9 cellular contexts compared by ENCODE assay signal in genomic region chr10:44978213-44978569, GRCh38. TPM values are rescaled to one million over a fixed set of nuclear protein-coding genes. Genes with fewer than 3 reads are reported as not detected.
DNase-seq lines count a peak whose midpoint lies in the region; ATAC-seq, FAIRE-seq and TF ChIP-seq lines count a peak whose summit lies in the region.
"Had no signal": no experiment of that assay in that cellular context is flagged by ENCODE, and none has a peak within 500 bp of the region (broad histone marks: within the 10 kb centered on the region; RNA-seq: fewer than 3 reads in every experiment).

No MANE protein-coding gene starts in this region.

- H3K36me3 Mint-ChIP-seq in nephron (ENCODE audit: low read depth), result no peaks in the 10 kb centered on the region
- no peaks in the 10 kb centered on the region for H3K36me3 Mint-ChIP-seq in CD4-positive, alpha-beta memory T cell
- H3K36me3 Mint-ChIP-seq: CD8-positive, alpha-beta T cell had no signal

- H3K9me2 ChIP-seq in OCI-LY7 (ENCODE audit: insufficient read depth, low read length), result no peaks in the 10 kb centered on the region

- H3K79me2 ChIP-seq in H1 (ENCODE audit: control insufficient read depth in 1 of 2, insufficient read depth in 2 of 2, low read length in 2 of 2) (no peaks in the 10 kb centered on the region), OCI-LY7 (ENCODE audit: insufficient read depth, low read depth, low read length) (no peaks in the 10 kb centered on the region)

- H3K23ac ChIP-seq in H1 (ENCODE audit: insufficient read length), result no peak overlapping the region

- TF ChIP-seq CTCF in right atrium auricular region (IDR thresholded peaks at IDR 0.05) (no peak), H1 (IDR thresholded peaks at IDR 0.05; ENCODE audit: control extremely low read depth in 1 of 3, insufficient read depth in 1 of 3, low read depth in 1 of 3, low read length in 3 of 3) (no peak), nephron (IDR thresholded peaks at IDR 0.05; ENCODE audit: unreplicated experiment in 3 of 3) (no peak), OCI-LY7 (conservative IDR thresholded peaks at IDR 0.05; ENCODE audit: low read length) (no peak)

- no peak for TF ChIP-seq EP300 in H1 (IDR thresholded peaks at IDR 0.05; ENCODE audit: borderline replicate concordance in 1 of 2, low read depth in 2 of 2, low read length in 2 of 2)

- H4K20me1 ChIP-seq in H1 (replicated peaks in 1 of 2; ENCODE audit: control insufficient read depth in 1 of 2, insufficient read depth in 2 of 2, low read length in 2 of 2) (no peaks in the 10 kb centered on the region), OCI-LY7 (ENCODE audit: insufficient read depth, low read length) (no peaks in the 10 kb centered on the region)

- H3K4me2 ChIP-seq in H1 (ENCODE audit: insufficient read depth in 1 of 2, low read depth in 2 of 2, low read length in 2 of 2), result peak overlapping the region; percentile 22 to 48; a peak in 3 of 4 replicates
- H3K4me2 ChIP-seq in OCI-LY7 (ENCODE audit: low read length), result no peak overlapping the region

- peak overlapping the region; percentile 22 for H3K4ac ChIP-seq in H1 (replicated peaks; ENCODE audit: insufficient read length, low read depth, low read length)

- H3K27ac Mint-ChIP-seq in nephron, result peak overlapping the region; percentile 97 to 99 (median 98)
- H3K27ac Mint-ChIP-seq in CD4-positive, alpha-beta memory T cell, result no peak overlapping the region
- H3K27ac Mint-ChIP-seq: CD8-positive, alpha-beta T cell had no signal

- intact Hi-C loops in left ventricle myocardium superior (cut with micrococcal nuclease), result loop anchor here (5.0 kb wide), 1 partner anchor 46 kb away; no protein-coding TSS in a partner anchor
- intact Hi-C loops in CD4-positive, alpha-beta memory T cell (cut with micrococcal nuclease), result loop anchor here (10.0 kb wide), 1 partner anchor 113 kb away; no protein-coding TSS in a partner anchor
- intact Hi-C loops in OCI-LY7 (cut with micrococcal nuclease; ENCODE audit: unreplicated experiment), result no loop called here

- no peaks in the 10 kb centered on the region for H3K27me3 Mint-ChIP-seq in nephron (ENCODE audit: low read depth)
- no peaks in the 10 kb centered on the region for H3K27me3 Mint-ChIP-seq in CD4-positive, alpha-beta memory T cell

- H2AFZ ChIP-seq in H1 (ENCODE audit: low read length) (no peak overlapping the region), OCI-LY7 (ENCODE audit: low read length) (no peak overlapping the region)

- peak overlapping the region; percentile 91 to 96 for H3K27ac ChIP-seq in right atrium auricular region
- no peak overlapping the region for H3K27ac ChIP-seq in H1 (ENCODE audit: low read depth, low read length)
- H3K27ac ChIP-seq in CD4-positive, alpha-beta memory T cell (ENCODE audit: low read depth, low read length), result no peak overlapping the region
- H3K27ac ChIP-seq in OCI-LY7 (ENCODE audit: low read depth, low read length, poor library complexity, severe bottlenecking), result no peak overlapping the region

- CTCF ChIA-PET in H1 (lab: Charles Lee; ENCODE audit: partially characterized antibody), result interaction anchor here (0.6 to 4.8 kb wide), 11 partner anchors 9 to 303 kb away, joined by 3 to 43 read pairs (median 4); partner anchors contain the start of gene RASSF4
- CTCF ChIA-PET in CD4-positive, alpha-beta memory T cell (lab: Charles Lee; ENCODE audit: partially characterized antibody), result interaction anchor here (1.0 to 2.5 kb wide), 3 partner anchors 22 to 45 kb away, joined by 3 to 25 read pairs (median 4); no protein-coding TSS in a partner anchor
- CTCF ChIA-PET in OCI-LY7 (lab: Charles Lee; ENCODE audit: unreplicated experiment), result no interaction called here

- H3K27me3 ChIP-seq in right atrium auricular region, result no peaks in the 10 kb centered on the region
- H3K27me3 ChIP-seq in H1 (replicated peaks in 1 of 4; ENCODE audit: control insufficient read depth in 3 of 4, extremely low read depth in 1 of 4, insufficient read depth in 3 of 4, low read length in 3 of 4), result no peaks in the 10 kb centered on the region
- H3K27me3 ChIP-seq in CD4-positive, alpha-beta memory T cell (ENCODE audit: insufficient read depth, low read length), result no peaks in the 10 kb centered on the region

- no peak for TF ChIP-seq RAD21 in H1 (IDR thresholded peaks at IDR 0.05 in 1 of 2, conservative IDR thresholded peaks at IDR 0.05 in 1 of 2; ENCODE audit: low read depth in 2 of 2, low read length in 2 of 2)

- H3K18ac ChIP-seq in H1 (ENCODE audit: extremely low read depth, low read length), result no peak overlapping the region; the same call in 1 of the 2 replicates

- peaks cover 67% of the 10 kb centered on the region for H3K4me1 Mint-ChIP-seq in nephron
- H3K4me1 Mint-ChIP-seq in CD4-positive, alpha-beta memory T cell, result peaks cover 0 to 9% (median 3%) of the 10 kb centered on the region in 4 donors

- 75% methylated on average over 4 of the region's 4 CpGs; no CpG with 5 or more reads in 1 of the 2 experiments for WGBS in H1 (ENCODE audit: extremely low coverage in 1 of 2, insufficient coverage in 1 of 2, insufficient read length in 1 of 2, insufficient replicate concordance in 2 of 2, low coverage in 1 of 2, low lambda C conversion rate in 2 of 2, missing lambda C conversion rate in 1 of 2), 2 experiments

- H3K4me3 Mint-ChIP-seq in nephron, result peak overlapping the region; percentile 84 to 93 (median 92)
- no peak overlapping the region for H3K4me3 Mint-ChIP-seq in CD4-positive, alpha-beta memory T cell
- H3K4me3 Mint-ChIP-seq: CD8-positive, alpha-beta T cell had no signal

- POLR2A ChIA-PET in H1 (lab: Charles Lee; ENCODE audit: partially characterized antibody), result interaction anchor here (0.8 to 3.3 kb wide), 12 partner anchors 9 to 45 kb away, joined by 3 to 23 read pairs (median 5); partner anchors contain the start of gene ZNF22
- POLR2A ChIA-PET in CD4-positive, alpha-beta memory T cell (lab: Charles Lee; ENCODE audit: partially characterized antibody), result no interaction called here
- POLR2A ChIA-PET in OCI-LY7 (lab: Charles Lee), result interaction anchor here (0.6 kb wide), 1 partner anchor 1116 kb away, joined by 3 read pairs; no protein-coding TSS in a partner anchor

- H3K23me2 ChIP-seq in H1 (ENCODE audit: low read depth, low read length), result peaks cover 9% of the 10 kb centered on the region; the same call in 1 of the 2 replicates

- no TSS peak for BruUV-seq in OCI-LY7 (replicated peaks; lab: Mats Ljungman, UMichigan)

- no peak overlapping the region for H2AK5ac ChIP-seq in H1 (ENCODE audit: low read depth, low read length)

- no peaks in the 10 kb centered on the region for H3K9me3 Mint-ChIP-seq in nephron
- no peaks in the 10 kb centered on the region for H3K9me3 Mint-ChIP-seq in CD4-positive, alpha-beta memory T cell
- H3K9me3 Mint-ChIP-seq: CD8-positive, alpha-beta T cell had no signal

- H3K14ac ChIP-seq in H1 (ENCODE audit: insufficient read length), result no peak overlapping the region

- H4K8ac ChIP-seq in H1 (ENCODE audit: extremely low read depth, insufficient read depth, low read length), result no peak overlapping the region

- no peak overlapping the region for H3K56ac ChIP-seq in H1 (replicated peaks; ENCODE audit: insufficient read length, low read depth, low read length)

- H3K4me3 ChIP-seq in right atrium auricular region, result peak overlapping the region; percentile 60 to 65
- H3K4me3 ChIP-seq in H1 (ENCODE audit: extremely low read depth in 1 of 4, insufficient read depth in 2 of 4, low read depth in 3 of 4, low read length in 4 of 4), result peak overlapping the region in 2 of 4 experiments; percentile 8 to 49; a peak in 2 of 8 replicates
- no peak overlapping the region for H3K4me3 ChIP-seq in CD4-positive, alpha-beta memory T cell (ENCODE audit: low read length in 2 of 2)
- no peak overlapping the region for H3K4me3 ChIP-seq in OCI-LY7 (ENCODE audit: low read depth, low read length, poor library complexity, severe bottlenecking)

- H3K9ac ChIP-seq in H1 (replicated peaks in 1 of 4; ENCODE audit: extremely low read depth in 1 of 4, low read depth in 3 of 4, low read length in 3 of 4), result no peak overlapping the region

- H2BK5ac ChIP-seq in H1 (ENCODE audit: low read depth, low read length), result no peak overlapping the region

- no peak overlapping the region for H2BK120ac ChIP-seq in H1 (replicated peaks; ENCODE audit: low read depth, low read length)

- TF ChIP-seq POLR2A in H1 (IDR thresholded peaks at IDR 0.05; ENCODE audit: control extremely low read depth in 1 of 2, low read depth in 2 of 2, low read length in 2 of 2), result no peak

- H3K36me3 ChIP-seq in right atrium auricular region, result peaks cover 35% of the 10 kb centered on the region
- H3K36me3 ChIP-seq in H1 (ENCODE audit: control insufficient read depth in 2 of 4, insufficient read depth in 4 of 4, low read length in 3 of 4), result no peaks in the 10 kb centered on the region
- H3K36me3 ChIP-seq in CD4-positive, alpha-beta memory T cell (ENCODE audit: insufficient read depth, low read length), result no peaks in the 10 kb centered on the region
- no peaks in the 10 kb centered on the region for H3K36me3 ChIP-seq in OCI-LY7 (ENCODE audit: insufficient read depth, low read length)

- no peak for DNase-seq in right atrium auricular region (ENCODE audit: low spot score)
- no peak for DNase-seq in left ventricle myocardium superior
- DNase-seq in H1 (ENCODE audit: low read depth in 1 of 2, low spot score in 2 of 2), result no peak
- DNase-seq in AG08395 (ENCODE audit: low spot score), result no peak
- DNase-seq in CD4-positive, alpha-beta memory T cell, result no peak
- no peak for DNase-seq in OCI-LY7 (ENCODE audit: low spot score)
- DNase-seq: CD8-positive, alpha-beta T cell had no signal

- H4K5ac ChIP-seq in H1 (ENCODE audit: insufficient read length, low read depth, low read length), result no peak overlapping the region

- H3K79me1 ChIP-seq in H1 (ENCODE audit: low read depth, low read length), result no peaks in the 10 kb centered on the region

- H2BK12ac ChIP-seq in H1 (ENCODE audit: low read depth, low read length), result 0 out of 2 replicates have a peak overlapping the region, but pooled peaks have one; percentile 60

- H3K4me1 ChIP-seq in right atrium auricular region (peaks cover 0 to 100% of the 10 kb centered on the region in 2 donors), H1 (replicated peaks in 1 of 4; ENCODE audit: control insufficient read depth in 3 of 4, insufficient read depth in 4 of 4, low read length in 3 of 4) (peaks cover 26 to 56% (median 38%) of the 10 kb centered on the region in 4 experiments), OCI-LY7 (ENCODE audit: insufficient read depth, low read length, poor library complexity, severe bottlenecking) (peaks cover 16% of the 10 kb centered on the region)
- H3K4me1 ChIP-seq in CD4-positive, alpha-beta memory T cell (ENCODE audit: insufficient read depth, low read length), result peaks cover 17% of the 10 kb centered on the region

- no peak overlapping the region for H2BK15ac ChIP-seq in H1 (ENCODE audit: low read length)

- H2BK20ac ChIP-seq in H1 (ENCODE audit: low read length), result no peak overlapping the region

- ATAC-seq in left ventricle myocardium superior (no peak), GM19395 (IDR thresholded peaks at IDR 0.05; ENCODE audit: unreplicated experiment) (no peak)
- ATAC-seq: CD8-positive, alpha-beta T cell had no signal

- H3K9me3 ChIP-seq in right atrium auricular region (no peaks in the 10 kb centered on the region), H1 (ENCODE audit: insufficient read depth in 2 of 2, low read depth in 1 of 2, low read length in 1 of 2) (no peaks in the 10 kb centered on the region), OCI-LY7 (ENCODE audit: low read length) (no peaks in the 10 kb centered on the region)
- no peaks in the 10 kb centered on the region for H3K9me3 ChIP-seq in CD4-positive, alpha-beta memory T cell (ENCODE audit: control insufficient read depth in 1 of 2, low read length in 2 of 2)

- no peak for FAIRE-seq in H1 (lab: Jason Lieb, UNC)

- H4K91ac ChIP-seq in H1 (replicated peaks; ENCODE audit: insufficient read length, low read length), result peak overlapping the region; percentile 19

RNA-seq across cellular contexts. Expression of gene DEPP1, which starts 0.4 kb away (rescaled TPM):
- total RNA-seq in right atrium auricular region (100 to 1,000 TPM in 1 of 2 donors, 10 to 100 TPM in 1; 68.8 to 143 TPM), left ventricle myocardium superior (32.2 TPM), OCI-LY7 (2022) (not detected in 2 replicates)
- total RNA-seq in H1 (2021; fragmentation: NEBNext Ultra II Directional; extraction: Animal tissue kit (Norgen Biotek cat#: 25700)), result 0.67 and 0.80 TPM in 2 replicates
- 4.5 and 5.3 TPM in 2 replicates for polyA plus RNA-seq in H1 (2011; rRNA removed)
- 3.6 TPM for polyA plus RNA-seq in H1 (2011; cell fraction: cytosol; rRNA removed)
- 6.4 TPM for polyA plus RNA-seq in H1 (2011; cell fraction: nucleus; rRNA removed)
- 1.5 to 2.8 TPM (median 2.0 TPM) in 4 replicates for polyA plus RNA-seq in H1 (2012, experiment 1 of 2)
- 1.9 TPM for polyA plus RNA-seq in H1 (2012, experiment 2 of 2)
- 0.14 TPM for polyA plus RNA-seq in H1 (2013, experiment 1 of 2)
- 0.07 TPM for polyA plus RNA-seq in H1 (2013, experiment 2 of 2)
- 6.2 and 6.3 TPM in 2 replicates for polyA minus RNA-seq in H1 (2011; rRNA and poly(A)+ RNA removed)
- 2.8 TPM for polyA minus RNA-seq in H1 (2011; cell fraction: cytosol; rRNA and poly(A)+ RNA removed)
- polyA minus RNA-seq in H1 (2011; cell fraction: nucleus; rRNA and poly(A)+ RNA removed), result 6.5 TPM
- total RNA-seq in CD4-positive, alpha-beta memory T cell, result not detected
- not detected for polyA plus RNA-seq in CD4-positive, alpha-beta memory T cell
- 0.08 and 0.09 TPM in 2 replicates for total RNA-seq in OCI-LY7 (2014; rRNA removed; shearing (Covaris generic))
- total RNA-seq: CD8-positive, alpha-beta T cell had no signal

RNA-seq across cellular contexts. Expression of gene RASSF4, which starts 18.6 kb away (rescaled TPM):
- total RNA-seq in right atrium auricular region (10 to 100 TPM; 43.3 to 43.4 TPM), left ventricle myocardium superior (93.5 TPM), OCI-LY7 (2022) (2.7 and 5.3 TPM in 2 replicates)
- 12.3 and 14.5 TPM in 2 replicates for total RNA-seq in H1 (2021; fragmentation: NEBNext Ultra II Directional; extraction: Animal tissue kit (Norgen Biotek cat#: 25700))
- polyA plus RNA-seq in H1 (2011; rRNA removed), result 14.3 and 16.1 TPM in 2 replicates
- 17.1 TPM for polyA plus RNA-seq in H1 (2011; cell fraction: cytosol; rRNA removed)
- polyA plus RNA-seq in H1 (2011; cell fraction: nucleus; rRNA removed), result 36.6 TPM
- polyA plus RNA-seq in H1 (2012, experiment 1 of 2), result 7.0 to 11.7 TPM (median 8.8 TPM) in 4 replicates
- 5.5 TPM for polyA plus RNA-seq in H1 (2012, experiment 2 of 2)
- 7.2 TPM for polyA plus RNA-seq in H1 (2013, experiment 1 of 2)
- 6.4 TPM for polyA plus RNA-seq in H1 (2013, experiment 2 of 2)
- 12.2 and 16.5 TPM in 2 replicates for polyA minus RNA-seq in H1 (2011; rRNA and poly(A)+ RNA removed)
- polyA minus RNA-seq in H1 (2011; cell fraction: cytosol; rRNA and poly(A)+ RNA removed), result 6.1 TPM
- polyA minus RNA-seq in H1 (2011; cell fraction: nucleus; rRNA and poly(A)+ RNA removed), result 29.0 TPM
- 1 to 10 TPM; 1.6 to 1.8 TPM for total RNA-seq in CD4-positive, alpha-beta memory T cell
- polyA plus RNA-seq in CD4-positive, alpha-beta memory T cell, result under 1 TPM; 0.08 to 0.21 TPM
- 1.9 and 2.6 TPM in 2 replicates for total RNA-seq in OCI-LY7 (2014; rRNA removed; shearing (Covaris generic))

RNA-seq across cellular contexts. Expression of gene ZNF22, which starts 22.5 kb away (rescaled TPM):
- total RNA-seq in right atrium auricular region, result 10 to 100 TPM; 19.3 to 20.5 TPM
- 12.6 TPM for total RNA-seq in left ventricle myocardium superior
- total RNA-seq in H1 (2021; fragmentation: NEBNext Ultra II Directional; extraction: Animal tissue kit (Norgen Biotek cat#: 25700)), result 42.5 and 45.2 TPM in 2 replicates
- polyA plus RNA-seq in H1 (2011; rRNA removed), result 9.6 and 18.2 TPM in 2 replicates
- 20.3 TPM for polyA plus RNA-seq in H1 (2011; cell fraction: cytosol; rRNA removed)
- 7.0 TPM for polyA plus RNA-seq in H1 (2011; cell fraction: nucleus; rRNA removed)
- polyA plus RNA-seq in H1 (2012, experiment 1 of 2), result 18.8 to 33.6 TPM (median 19.8 TPM) in 4 replicates
- polyA plus RNA-seq in H1 (2012, experiment 2 of 2), result 2.6 TPM
- polyA plus RNA-seq in H1 (2013, experiment 1 of 2), result 40.3 TPM
- polyA plus RNA-seq in H1 (2013, experiment 2 of 2), result 40.4 TPM
- polyA minus RNA-seq in H1 (2011; rRNA and poly(A)+ RNA removed), result 10.3 and 11.8 TPM in 2 replicates
- 7.1 TPM for polyA minus RNA-seq in H1 (2011; cell fraction: cytosol; rRNA and poly(A)+ RNA removed)
- 10.3 TPM for polyA minus RNA-seq in H1 (2011; cell fraction: nucleus; rRNA and poly(A)+ RNA removed)
- total RNA-seq in CD4-positive, alpha-beta memory T cell, result 10 to 100 TPM; 26.9 to 27.1 TPM
- 10 to 100 TPM; 34.5 to 40.6 TPM for polyA plus RNA-seq in CD4-positive, alpha-beta memory T cell
- total RNA-seq in OCI-LY7 (2014; rRNA removed; shearing (Covaris generic)), result 46.6 and 50.6 TPM in 2 replicates
- 33.3 and 36.6 TPM in 2 replicates for total RNA-seq in OCI-LY7 (2022)

Comparison
In these comparisons a context has a peak if more than half of its experiments do, and no peak if none do; other contexts are left out.
1. H3K27ac ChIP-seq: peak in right atrium auricular region (2 of 2); none in H1 (single experiment), CD4-positive, alpha-beta memory T cell (single experiment) and OCI-LY7 (single experiment).
2. H3K4me3 ChIP-seq: peak in right atrium auricular region (2 of 2); none in CD4-positive, alpha-beta memory T cell (0 of 2) and OCI-LY7 (single experiment).
3. H3K27ac Mint-ChIP-seq: peak in nephron (3 of 3); none in CD4-positive, alpha-beta memory T cell (0 of 7).
4. H3K4me3 Mint-ChIP-seq: peak in nephron (3 of 3); none in CD4-positive, alpha-beta memory T cell (0 of 8).
5. RNA of gene DEPP1, which starts 0.4 kb away (total RNA-seq): 68.8 to 143 TPM in right atrium auricular region and 32.2 TPM in left ventricle myocardium superior (single experiment); 0.67 to 0.80 TPM in H1, 0.08 to 0.09 TPM in OCI-LY7 and not detected in CD4-positive, alpha-beta memory T cell; every median in the first group is over 10 times any median in the second.